In the genomic region with DNA sequence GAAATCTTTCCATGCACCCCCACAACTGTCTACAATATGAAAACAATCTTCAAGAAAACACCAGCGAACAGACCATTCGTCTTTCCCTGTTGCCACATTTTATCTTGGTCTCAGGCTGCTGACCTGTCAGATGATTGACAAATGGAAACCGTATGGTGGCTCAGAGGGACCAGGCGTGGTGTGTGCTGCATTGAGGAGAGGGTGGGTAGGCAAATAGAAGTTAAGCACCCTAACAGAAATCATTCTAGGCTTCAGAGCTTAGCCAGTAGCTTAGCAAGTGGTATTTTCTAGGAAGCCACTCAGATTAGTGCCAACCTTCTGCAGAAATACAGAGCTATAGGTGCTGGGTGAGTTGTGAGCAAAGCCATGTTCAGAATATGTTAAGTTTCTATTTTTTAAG, we compare ENCODE assay signal across 26 cellular contexts.
"Had no signal": no experiment of that assay in that cellular context is flagged by ENCODE, and none has a peak within 500 bp of the region (broad histone marks: within the 10 kb centered on the region; RNA-seq: fewer than 3 reads in every experiment).

No MANE protein-coding gene starts in this region.

- H3K9me3 ChIP-seq: adrenal gland, body of pancreas, colonic mucosa, esophagus squamous epithelium, gastroesophageal sphincter, heart right ventricle had no signal

- H3K36me3 ChIP-seq: adrenal gland, cardiac muscle cell, colonic mucosa, esophagus squamous epithelium, gastroesophageal sphincter, heart right ventricle had no signal

- H3K4me3 ChIP-seq: adrenal gland, body of pancreas, cardiac muscle cell, colonic mucosa, esophagus squamous epithelium, gastroesophageal sphincter, heart right ventricle, hepatocyte had no signal

- H3K4me1 ChIP-seq: adrenal gland, body of pancreas, colonic mucosa, esophagus squamous epithelium, gastroesophageal sphincter, heart right ventricle had no signal

- DNase-seq: activated CD4-positive, alpha-beta memory T cell treated with anti-CD3 and anti-CD28 coated beads for 36 hours; activated CD4-positive, alpha-beta T cell treated with anti-CD3 and anti-CD28 coated beads for 36 hours; activated CD4-positive, alpha-beta T cell treated with anti-CD3 and anti-CD28 coated beads, Interleukin-2, amount 10 ng/mL, durations not matched to agents 24 days and 14 days; activated CD4-positive, CD25-positive, alpha-beta regulatory T cell; activated CD4-positive, CD25-positive, alpha-beta regulatory T cell treated with anti-CD3 and anti-CD28 coated beads, Interleukin-2, amount 50 U/mL, for 72 hours; activated CD8-positive, alpha-beta memory T cell treated with anti-CD3 and anti-CD28 coated beads, Interleukin-2, amount 10 ng/mL, durations not matched to agents 7 days and 5 days; activated CD8-positive, alpha-beta memory T cell treated with anti-CD3 and anti-CD28 coated beads, Interleukin-2, amount 50 U/mL, for 4 hours; activated CD8-positive, alpha-beta T cell treated with anti-CD3 and anti-CD28 coated beads, Interleukin-2, amount 10 ng/mL, durations not matched to agents 7 days and 5 days; activated effector memory CD4-positive, alpha-beta T cell treated with anti-CD3 and anti-CD28 coated beads, Interleukin-2, amount 50 U/mL, for 16 hours; activated naive CD4-positive, alpha-beta T cell treated with anti-CD3 and anti-CD28 coated beads for 36 hours; activated naive CD8-positive, alpha-beta T cell treated with anti-CD3 and anti-CD28 coated beads for 36 hours; activated naive CD8-positive, alpha-beta T cell treated with anti-CD3 and anti-CD28 coated beads, Interleukin-2, amount 50 U/mL, for 24 hours; activated T-cell treated with anti-CD3 and anti-CD28 coated beads, Interleukin-2, amount 50 U/mL, for 1 hour; activated T-cell treated with anti-CD3 and anti-CD28 coated beads, Interleukin-2, amount 50 U/mL, for 48 hours; aorta; body of pancreas; central memory CD4-positive, alpha-beta T cell; colonic mucosa; effector CD8-positive, alpha-beta T cell; esophagus squamous epithelium; foreskin melanocyte; heart right ventricle had no signal

- H3K27me3 ChIP-seq: adrenal gland, body of pancreas, cardiac muscle cell, colonic mucosa, esophagus squamous epithelium, gastroesophageal sphincter, heart right ventricle, hepatocyte had no signal
